Comparison of ENCODE assay signal across 3 cellular contexts in genomic region chr19:20952561-20953095, GRCh38. TPM values are rescaled to one million over a fixed set of nuclear protein-coding genes. Genes with fewer than 3 reads are reported as not detected.
DNase-seq lines count a peak whose midpoint lies in the region; TF ChIP-seq lines count a peak whose summit lies in the region.
"Not testable (repeated sequence)": the region's sequence is repeated elsewhere in the genome, so short reads cannot be mapped to it uniquely, and the experiment has no call there.
"Had no signal": no experiment of that assay in that cellular context is flagged by ENCODE, and none has a peak within 500 bp of the region (broad histone marks: within the 10 kb centered on the region; RNA-seq: fewer than 3 reads in every experiment).

No MANE protein-coding gene starts in this region.

- peaks cover 26% of the 10 kb centered on the region for H3K36me3 Mint-ChIP-seq in osteocyte (ENCODE audit: unreplicated experiment)

- not testable (repeated sequence) for H3K27ac Mint-ChIP-seq in osteocyte (ENCODE audit: unreplicated experiment)

- not testable (repeated sequence) for TF ChIP-seq CTCF in osteocyte (IDR thresholded peaks at IDR 0.05)

- not testable (repeated sequence) for H3K27me3 Mint-ChIP-seq in osteocyte (ENCODE audit: unreplicated experiment)

- DNase-seq in activated gamma-delta T cell (lab: John Stamatoyannopoulos, UW) (peak; percentile 8), osteocyte (ENCODE audit: extremely low spot score, unreplicated experiment) (peak; percentile 76)

- not testable (repeated sequence) for H3K4me3 Mint-ChIP-seq in osteocyte (ENCODE audit: unreplicated experiment)

- peaks cover 22% of the 10 kb centered on the region for H3K9me3 Mint-ChIP-seq in osteocyte (ENCODE audit: unreplicated experiment)

- not testable (repeated sequence) for H3K4me1 Mint-ChIP-seq in osteocyte (ENCODE audit: unreplicated experiment)

RNA-seq across cellular contexts. Expression of gene ZNF85, which starts 29.6 kb away (rescaled TPM):
- total RNA-seq in osteocyte: 4.8 and 6.2 TPM in 2 replicates
- total RNA-seq: Caco-2 had no signal
